ENCODE assay signal across 11 cellular contexts in the genomic region with DNA sequence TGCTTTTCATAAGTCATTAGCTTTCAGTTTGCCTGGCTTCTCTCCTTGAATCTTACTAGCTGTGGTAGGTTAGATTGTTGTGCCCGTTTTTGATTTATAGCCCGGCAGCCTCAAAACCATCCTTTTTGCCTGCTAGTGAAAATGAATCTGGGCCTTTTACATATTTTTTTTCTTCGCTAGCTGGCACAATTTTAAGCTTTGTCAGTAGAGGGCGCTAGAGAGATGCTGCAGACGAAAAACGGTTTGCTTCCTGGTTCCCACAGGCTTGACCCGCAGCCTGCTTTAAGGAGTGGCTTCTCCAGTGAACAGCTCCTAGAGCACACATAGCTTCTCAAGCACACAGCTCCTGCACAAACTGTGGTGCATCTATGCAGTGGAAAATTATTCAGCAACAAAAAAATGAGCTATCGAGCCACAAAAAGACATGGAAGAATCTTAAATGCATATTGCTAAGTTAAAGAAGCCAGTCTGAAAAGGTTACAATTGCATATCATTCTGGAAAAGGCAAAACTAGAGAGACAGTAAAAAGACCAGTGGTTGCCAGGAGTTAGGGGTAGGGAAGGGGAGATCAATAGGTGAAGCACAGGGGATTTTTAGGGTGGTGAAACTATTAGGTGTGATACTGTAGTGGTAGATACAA. TPM values are rescaled to one million over a fixed set of nuclear protein-coding genes. Genes with fewer than 3 reads are reported as not detected.
DNase-seq lines count a peak whose midpoint lies in the region; ATAC-seq and TF ChIP-seq lines count a peak whose summit lies in the region.
"Had no signal": no experiment of that assay in that cellular context is flagged by ENCODE, and none has a peak within 500 bp of the region (broad histone marks: within the 10 kb centered on the region; RNA-seq: fewer than 3 reads in every experiment).

No MANE protein-coding gene starts in this region.

- H2AFZ ChIP-seq in hepatocyte, result no peak overlapping the region
- H2AFZ ChIP-seq: parathyroid adenoma had no signal

- no peak overlapping the region for H3K4me3 ChIP-seq in hepatocyte

- 62% methylated on average over 8 of the region's 8 CpGs for WGBS in hepatocyte (ENCODE audit: low lambda C conversion rate, missing lambda C conversion rate)

- H3K4me2 ChIP-seq in hepatocyte, result no peak overlapping the region

- H3K36me3 ChIP-seq in hepatocyte (replicated peaks; ENCODE audit: insufficient read depth, low read depth), result no peaks in the 10 kb centered on the region

- peak; percentile 93 for TF ChIP-seq CTCF in C4-2B (conservative IDR thresholded peaks at IDR 0.05)
- peak; percentile 44 for TF ChIP-seq CTCF in GM13977 (IDR thresholded peaks at IDR 0.05; ENCODE audit: extremely low read depth, insufficient read depth, missing control alignments)
- peak; percentile 33 for TF ChIP-seq CTCF in hepatocyte (IDR thresholded peaks at IDR 0.05; ENCODE audit: poor library complexity)

- peaks cover 3% of the 10 kb centered on the region for H3K9me3 ChIP-seq in hepatocyte (ENCODE audit: low read depth)

- no peaks in the 10 kb centered on the region for H3K9me2 ChIP-seq in hepatocyte (replicated peaks; ENCODE audit: insufficient read depth)

- DNase-seq in GM13977 (ENCODE audit: low spot score) (no peak), RKO (ENCODE audit: low spot score) (peak; percentile 47), hepatocyte (ENCODE audit: low spot score) (no peak), NCI-H226 (no peak)
- DNase-seq: activated CD4-positive, CD25-positive, alpha-beta regulatory T cell; stimulated activated naive CD4-positive, alpha-beta T cell had no signal

- no peaks in the 10 kb centered on the region for H3K27me3 ChIP-seq in hepatocyte

- in situ Hi-C loops in GM13977 (cut with MboI; ENCODE audit: low pct_unique_long_range_greater_than_20kb, low sequenced_read_pairs, unreplicated experiment), result loop anchor here (25.0 kb wide), 2 partner anchors 181 to 281 kb away; a partner anchor contains a TSS

- H3K27ac ChIP-seq in C4-2B (no peak overlapping the region), hepatocyte (no peak overlapping the region)
- H3K27ac ChIP-seq: parathyroid adenoma had no signal

- H4K20me1 ChIP-seq in hepatocyte (ENCODE audit: insufficient read depth, poor library complexity, severe bottlenecking), result no peaks in the 10 kb centered on the region

- ATAC-seq in HG02884 (IDR thresholded peaks at IDR 0.05; ENCODE audit: unreplicated experiment) (no peak), GM21723 (IDR thresholded peaks at IDR 0.05; ENCODE audit: unreplicated experiment) (no peak)
- no peak for ATAC-seq in activated CD4-positive, CD25-positive, alpha-beta regulatory T cell treated with anti-CD3 and anti-CD28 coated beads, Interleukin-2, amount 50 U/mL, for 24 hours

- no peaks in the 10 kb centered on the region for H3K4me1 ChIP-seq in hepatocyte (ENCODE audit: insufficient read depth)
- H3K4me1 ChIP-seq: parathyroid adenoma had no signal

- H3K79me2 ChIP-seq in hepatocyte, result no peaks in the 10 kb centered on the region
- H3K79me2 ChIP-seq: parathyroid adenoma had no signal

RNA-seq across cellular contexts. Expression of a gene that starts 47.9 kb away (rescaled TPM):
- total RNA-seq in hepatocyte, result 18.3 and 23.1 TPM in 2 replicates
- polyA plus RNA-seq in hepatocyte, result 13.8 and 24.6 TPM in 2 replicates

Comparison
In these comparisons a context has a peak if more than half of its experiments do, and no peak if none do; other contexts are left out.
1. CTCF ChIP-seq: peak in every context shown above with its lines; median percentile 93 in C4-2B; 44 in GM13977; 33 in hepatocyte.